ENCODE assay signal across 9 cellular contexts in the genomic region with DNA sequence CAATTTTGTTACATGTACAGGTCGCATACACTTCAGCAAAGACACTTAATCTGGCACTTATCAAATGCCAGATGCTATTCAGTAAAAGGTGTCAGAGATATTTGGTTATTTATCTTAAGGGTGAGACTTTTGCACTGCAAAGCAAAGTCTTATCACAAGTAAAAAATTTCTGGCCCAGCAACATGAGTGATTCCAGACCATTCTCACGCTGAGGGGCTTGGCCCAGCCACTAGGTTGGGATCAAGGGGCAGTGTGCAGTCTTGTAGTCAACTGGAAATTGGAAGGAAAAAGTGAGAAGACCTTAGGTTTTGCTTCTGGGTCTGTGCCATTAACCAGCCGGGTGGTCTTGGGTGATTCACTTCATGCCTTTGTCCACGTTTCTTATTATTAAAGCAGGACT.
"Had no signal": no experiment of that assay in that cellular context is flagged by ENCODE, and none has a peak within 500 bp of the region (broad histone marks: within the 10 kb centered on the region; RNA-seq: fewer than 3 reads in every experiment).

No MANE protein-coding gene starts in this region.

- H3K27ac ChIP-seq: GM23248, HL-60 had no signal

- DNase-seq: GM23248, GOT3, H7, HFFc6 had no signal

- H3K36me3 ChIP-seq: HAP-1 had no signal

- H3K27ac Mint-ChIP-seq: HFFc6, IgD-negative memory B cell had no signal

- H3K4me1 ChIP-seq: HAP-1 had no signal

- H2AFZ ChIP-seq: GM23248 had no signal

- H3K4me3 ChIP-seq: GM23248, HAP-1 had no signal

- H3K4me3 Mint-ChIP-seq: HFFc6, IgD-negative memory B cell had no signal

- ATAC-seq: HCT116, HepG2 had no signal

- H3K9me3 ChIP-seq: HAP-1 had no signal

- H3K9me3 Mint-ChIP-seq: HFFc6 had no signal
